ENCODE assay signal across 15 cellular contexts in the genomic region with DNA sequence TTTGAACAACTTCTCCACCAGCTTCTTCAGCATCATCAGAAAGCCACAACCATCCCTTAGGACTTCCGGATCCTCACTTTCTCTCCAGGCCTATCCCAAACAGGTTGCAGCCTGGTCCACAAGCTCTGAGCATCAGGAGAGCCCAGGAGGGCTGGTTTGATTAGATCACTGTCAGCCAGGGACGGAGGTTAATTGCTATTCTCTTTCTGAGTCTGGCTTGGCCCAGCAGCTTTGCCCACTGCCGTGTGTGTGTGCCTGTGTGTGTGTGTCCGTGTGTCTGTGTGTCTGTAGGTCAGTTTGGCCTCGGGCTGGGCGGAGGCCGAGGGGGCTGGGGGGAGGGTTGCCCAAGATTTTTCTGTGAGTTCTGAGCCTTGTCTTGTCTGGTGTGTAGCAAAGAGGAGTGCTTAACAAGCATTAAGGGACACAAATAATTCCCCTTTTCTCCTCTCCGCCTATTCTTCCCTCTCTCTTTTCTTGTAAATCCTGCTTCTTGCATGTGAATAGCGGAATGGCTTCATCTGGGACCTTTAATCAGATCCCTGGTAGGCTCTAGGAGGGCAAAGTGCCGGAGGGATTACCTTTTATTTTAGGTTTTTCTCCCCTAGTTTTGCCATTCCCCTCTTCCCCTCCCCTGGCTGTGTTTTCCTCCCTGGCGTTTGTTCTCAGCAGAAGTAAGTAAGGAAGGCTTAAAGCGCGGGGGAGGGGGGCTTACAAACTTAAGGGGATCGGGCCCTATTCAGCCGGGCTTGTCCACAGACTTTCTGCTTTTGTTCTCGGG.
DNase-seq lines count a peak whose midpoint lies in the region; ATAC-seq and TF ChIP-seq lines count a peak whose summit lies in the region.
"Had no signal": no experiment of that assay in that cellular context is flagged by ENCODE, and none has a peak within 500 bp of the region (broad histone marks: within the 10 kb centered on the region; RNA-seq: fewer than 3 reads in every experiment).

No MANE protein-coding gene starts in this region.

- in situ Hi-C loops in GM13976 (cut with MboI; ENCODE audit: low sequenced_read_pairs, unreplicated experiment), result no loop called here

- H3K9me3 ChIP-seq in HUES6 (ENCODE audit: control insufficient read depth, insufficient read depth, low read depth, low read length) (peaks cover 3% of the 10 kb centered on the region; the same call in 1 of the 2 replicates), endodermal cell (ENCODE audit: control insufficient read depth, low read length) (no peaks in the 10 kb centered on the region), T-helper 17 cell (ENCODE audit: control insufficient read depth, low read length, poor library complexity, severe bottlenecking) (no peaks in the 10 kb centered on the region)
- H3K9me3 ChIP-seq: Caco-2 had no signal

- DNase-seq in ELF-1 (ENCODE audit: low read depth, low spot score), result peak; percentile 84
- DNase-seq in endodermal cell, result peak; percentile 79
- DNase-seq in iPS-NIHi11 (ENCODE audit: low spot score), result peak; percentile 72
- DNase-seq in T-helper 17 cell, result no peak
- DNase-seq in GM13976 (ENCODE audit: low spot score), result no peak
- DNase-seq: Caco-2, KG1, NCI-H1048, NCI-H446 had no signal

- H3K27ac ChIP-seq in HUES6 (ENCODE audit: low read depth, low read length) (peak overlapping the region; percentile 91), endodermal cell (ENCODE audit: low read depth, low read length) (no peak overlapping the region)
- H3K27ac ChIP-seq: HL-60 had no signal

- WGBS in endodermal cell (ENCODE audit: insufficient coverage in 1 of 2, insufficient read length in 1 of 2), 2 experiments, result 17 to 26% methylated on average over 8 to 15 of the region's 16 CpGs

- H3K36me3 ChIP-seq in HUES6 (ENCODE audit: control insufficient read depth, insufficient read depth, low read length), result no peaks in the 10 kb centered on the region
- no peaks in the 10 kb centered on the region for H3K36me3 ChIP-seq in endodermal cell (ENCODE audit: control insufficient read depth, insufficient read depth, low read length)

- H3K4me1 ChIP-seq in HUES6 (ENCODE audit: control insufficient read depth, insufficient read depth, low read length), result peaks cover 33% of the 10 kb centered on the region
- H3K4me1 ChIP-seq in endodermal cell (ENCODE audit: control insufficient read depth, insufficient read depth, low read length), result peaks cover 8% of the 10 kb centered on the region
- H3K4me1 ChIP-seq: Caco-2 had no signal

- peak overlapping the region; percentile 63 for H3K4me3 ChIP-seq in HUES6 (ENCODE audit: low read depth, low read length)
- peak overlapping the region; percentile 66 for H3K4me3 ChIP-seq in endodermal cell (ENCODE audit: low read length)
- H3K4me3 ChIP-seq: GM12878 had no signal

- ATAC-seq in T-helper 17 cell (no peak), HG03571 (IDR thresholded peaks at IDR 0.05; ENCODE audit: unreplicated experiment) (no peak), HG02588 (IDR thresholded peaks at IDR 0.05; ENCODE audit: unreplicated experiment) (no peak)
- ATAC-seq: GM12878 had no signal

- H3K27me3 Mint-ChIP-seq in endodermal cell (ENCODE audit: insufficient read depth), result peaks cover 66% of the 10 kb centered on the region
- H3K27me3 Mint-ChIP-seq in T-helper 17 cell, result peaks cover 47% of the 10 kb centered on the region

- H3K4me1 Mint-ChIP-seq in endodermal cell (peaks cover 20% of the 10 kb centered on the region), T-helper 17 cell (no peaks in the 10 kb centered on the region)
- H3K4me1 Mint-ChIP-seq: CD14-positive monocyte had no signal

- H3K9ac ChIP-seq in HUES6 (ENCODE audit: low read length), result peak overlapping the region; percentile 82
- H3K9ac ChIP-seq in endodermal cell (ENCODE audit: extremely low read depth, low read length, poor library complexity, severe bottlenecking), result no peak overlapping the region

- H3K4me3 Mint-ChIP-seq in endodermal cell (peak overlapping the region; percentile 46), T-helper 17 cell (no peak overlapping the region)

- H3K36me3 Mint-ChIP-seq in endodermal cell (ENCODE audit: low read depth), result no peaks in the 10 kb centered on the region
- peaks cover 6% of the 10 kb centered on the region for H3K36me3 Mint-ChIP-seq in T-helper 17 cell (ENCODE audit: low read depth)
- H3K36me3 Mint-ChIP-seq: CD14-positive monocyte had no signal

- peaks cover 42% of the 10 kb centered on the region for H3K27me3 ChIP-seq in HUES6 (ENCODE audit: control insufficient read depth, insufficient read depth, low read length)
- H3K27me3 ChIP-seq in endodermal cell (ENCODE audit: control insufficient read depth, insufficient read depth, low read length, poor library complexity, severe bottlenecking), result peaks cover 28% of the 10 kb centered on the region

- TF ChIP-seq CTCF in endodermal cell (conservative IDR thresholded peaks at IDR 0.05) (no peak), GM13976 (IDR thresholded peaks at IDR 0.05; ENCODE audit: borderline replicate concordance, control extremely low read depth, extremely low read depth, insufficient read depth, missing control alignments) (no peak)

- no peak overlapping the region for H3K27ac Mint-ChIP-seq in endodermal cell
- H3K27ac Mint-ChIP-seq in T-helper 17 cell, result no peak overlapping the region
- H3K27ac Mint-ChIP-seq: CD14-positive monocyte had no signal

- peaks cover 6% of the 10 kb centered on the region for H3K9me3 Mint-ChIP-seq in endodermal cell

Comparison
In these comparisons a context has a peak if more than half of its experiments do, and no peak if none do; other contexts are left out.
1. DNase-seq: peak in ELF-1 (single experiment), endodermal cell (single experiment) and iPS-NIHi11 (single experiment); none in T-helper 17 cell (0 of 3) and GM13976 (single experiment).